ENCODE assay signal across 8 cellular contexts in genomic region chr11:126113515-126113957, GRCh38. TPM values are rescaled to one million over a fixed set of nuclear protein-coding genes. Genes with fewer than 3 reads are reported as not detected.
A peak's percentile ranks its signal among the peaks of the same experiment; 100 is the strongest.
DNase-seq lines count a peak whose midpoint lies in the region; ATAC-seq, FAIRE-seq and TF ChIP-seq lines count a peak whose summit lies in the region.

No MANE protein-coding gene starts in this region.

- no peaks in the 10 kb centered on the region for H3K79me2 ChIP-seq in HepG2 (ENCODE audit: insufficient read depth, low read length)

- H3K9me3 ChIP-seq in HepG2 (ENCODE audit: low read length) (no peaks in the 10 kb centered on the region), vagina (no peaks in the 10 kb centered on the region), T-helper 17 cell (ENCODE audit: control insufficient read depth, low read length, poor library complexity, severe bottlenecking) (no peaks in the 10 kb centered on the region)

- H3K9me3 Mint-ChIP-seq in activated CD8-positive, alpha-beta memory T cell treated with anti-CD3 and anti-CD28 coated beads, Interleukin-2, amount 10 ng/mL, durations not matched to agents 7 days and 5 days (ENCODE audit: low read depth), result no peaks in the 10 kb centered on the region

- H3K27ac ChIP-seq in HepG2 (ENCODE audit: extremely low read length, insufficient read depth, low read length) (peak overlapping the region; percentile 2), vagina (peak overlapping the region; percentile 81)

- H3K27me3 ChIP-seq in bronchial epithelial cell (ENCODE audit: control insufficient read depth, insufficient read depth, low read length) (peaks cover 3% of the 10 kb centered on the region), HepG2 (ENCODE audit: control insufficient read depth in 1 of 2, insufficient read depth in 2 of 2, low read length in 2 of 2) (peaks cover 5 to 17% of the 10 kb centered on the region in 2 experiments; a peak in 2 of 5 replicates), vagina (no peaks in the 10 kb centered on the region)

- peak overlapping the region; percentile 89 for H3K4me2 ChIP-seq in HepG2 (ENCODE audit: low read depth, low read length)

- in situ Hi-C loops in Caki2 (cut with HindIII; ENCODE audit: low pct_unique_long_range_greater_than_20kb, low sequenced_read_pairs) (no loop called here), HepG2 (cut with HindIII; ENCODE audit: extremely low pct_ligation_motif_present, low pct_unique_long_range_greater_than_20kb) (no loop called here)

- H3K9ac ChIP-seq in HepG2 (ENCODE audit: insufficient read depth, low read depth, low read length), result peak overlapping the region; percentile 69

- TF ChIP-seq EP300 in HepG2 (IDR thresholded peaks at IDR 0.05; ENCODE audit: low read depth in 2 of 2, low read length in 2 of 2), result no peak
- no peak for TF ChIP-seq EP300 in HepG2 (CRISPR knock-in tag; IDR thresholded peaks at IDR 0.05; ENCODE audit: borderline replicate concordance)

- BruUV-seq in HepG2 (replicated peaks; lab: Mats Ljungman, UMichigan), result no TSS peak

- no peaks in the 10 kb centered on the region for H3K27me3 Mint-ChIP-seq in T-helper 17 cell
- H3K27me3 Mint-ChIP-seq in activated CD8-positive, alpha-beta memory T cell treated with anti-CD3 and anti-CD28 coated beads, Interleukin-2, amount 10 ng/mL, durations not matched to agents 7 days and 5 days, result no peaks in the 10 kb centered on the region

- FAIRE-seq in bronchial epithelial cell (lab: Jason Lieb, UNC), result peak; percentile 100
- FAIRE-seq in HepG2 (lab: Jason Lieb, UNC), result peak; percentile 64

- H3K4me1 ChIP-seq in HepG2 (ENCODE audit: insufficient read depth, low read length) (peaks cover 72% of the 10 kb centered on the region), vagina (peaks cover 43% of the 10 kb centered on the region)

- no peaks in the 10 kb centered on the region for H3K36me3 Mint-ChIP-seq in T-helper 17 cell (ENCODE audit: low read depth)
- no peaks in the 10 kb centered on the region for H3K36me3 Mint-ChIP-seq in activated CD8-positive, alpha-beta memory T cell treated with anti-CD3 and anti-CD28 coated beads, Interleukin-2, amount 10 ng/mL, durations not matched to agents 7 days and 5 days

- no peak overlapping the region for H3K27ac Mint-ChIP-seq in T-helper 17 cell
- no peak overlapping the region for H3K27ac Mint-ChIP-seq in activated CD8-positive, alpha-beta memory T cell treated with anti-CD3 and anti-CD28 coated beads, Interleukin-2, amount 10 ng/mL, durations not matched to agents 7 days and 5 days

- H2AFZ ChIP-seq in HepG2 (ENCODE audit: low read length), result no peak overlapping the region

- TF ChIP-seq POLR2A in HepG2 (IDR thresholded peaks at IDR 0.05; ENCODE audit: insufficient read depth in 1 of 2, low read depth in 2 of 2, low read length in 2 of 2) (peak in 1 of 2 experiments; percentile 59; a peak in 2 of 4 replicates), vagina (IDR thresholded peaks at IDR 0.05) (no peak)

- H3K4me3 ChIP-seq in bronchial epithelial cell (ENCODE audit: low read depth, low read length) (no peak overlapping the region), HepG2 (replicated peaks in 1 of 3; ENCODE audit: insufficient read depth in 1 of 3, low read depth in 2 of 3, low read length in 3 of 3) (peak overlapping the region; percentile 9 to 73 (median 21); a peak in 2 of 6 replicates), vagina (no peak overlapping the region)

- DNase-seq in Caki2 (ENCODE audit: low read depth) (peak; percentile 81), NCI-H2029 treated with DMSO at 0.1 percent for 48 hours (lab: John Stamatoyannopoulos, UW) (peak; percentile 89), bronchial epithelial cell (ENCODE audit: low read depth) (peak; percentile 93), HepG2 (ENCODE audit: low spot score) (peak; percentile 84), vagina (ENCODE audit: extremely low spot score in 2 of 2) (no peak), T-helper 17 cell (no peak)
- no peak for DNase-seq in activated CD8-positive, alpha-beta memory T cell treated with anti-CD3 and anti-CD28 coated beads, Interleukin-2, amount 10 ng/mL, durations not matched to agents 7 days and 5 days

- peaks cover 3% of the 10 kb centered on the region for H3K4me1 Mint-ChIP-seq in T-helper 17 cell
- H3K4me1 Mint-ChIP-seq in activated CD8-positive, alpha-beta memory T cell treated with anti-CD3 and anti-CD28 coated beads, Interleukin-2, amount 10 ng/mL, durations not matched to agents 7 days and 5 days, result peaks cover 16% of the 10 kb centered on the region

- intact Hi-C loops in HepG2 (cut with micrococcal nuclease; ENCODE audit: unreplicated experiment) (loop anchor here (2.0 kb wide), 2 partner anchors 31 to 51 kb away; partner anchors contain the start of gene CDON), vagina (cut with DNase I) (no loop called here)

- no peaks in the 10 kb centered on the region for H4K20me1 ChIP-seq in HepG2 (ENCODE audit: insufficient read depth, low read length)

- CTCF ChIA-PET in HepG2 (lab: Yijun Ruan, JAX; ENCODE audit: low intra/inter-chr PET ratio, low total read pairs), result no interaction called here
- CTCF ChIA-PET in activated CD8-positive, alpha-beta memory T cell treated with anti-CD3 and anti-CD28 coated beads, Interleukin-2, amount 10 ng/mL, durations not matched to agents 7 days and 5 days (lab: Charles Lee), result no interaction called here

- WGBS in HepG2 (ENCODE audit: low lambda C conversion rate), result no CpG with 5 or more reads among the region's 7 CpGs

- POLR2A ChIA-PET in HepG2 (lab: Yijun Ruan, JAX), result interaction anchor here (0.6 to 5.2 kb wide), 16 partner anchors 10 to 98 kb away, joined by 3 to 40 read pairs (median 4); partner anchors contain the start of genes CDON and FAM118B

- TF ChIP-seq RAD21 in HepG2 (CRISPR knock-in tag; IDR thresholded peaks at IDR 0.05), result 0 out of 2 replicates have a peak, but pooled peaks have one; percentile 12

- TF ChIP-seq CTCF in bronchial epithelial cell (IDR thresholded peaks at IDR 0.05; ENCODE audit: insufficient read depth, low read length, severe bottlenecking) (peak; percentile 16), HepG2 (CRISPR knock-in tag; IDR thresholded peaks at IDR 0.05) (peak; percentile 36), vagina (IDR thresholded peaks at IDR 0.05) (no peak)

- no peaks in the 10 kb centered on the region for H3K36me3 ChIP-seq in bronchial epithelial cell (ENCODE audit: control insufficient read depth, insufficient read depth, low read length)
- H3K36me3 ChIP-seq in HepG2 (replicated peaks in 1 of 2; ENCODE audit: control insufficient read depth in 1 of 2, insufficient read depth in 2 of 2, low read length in 2 of 2), result no peaks in the 10 kb centered on the region
- no peaks in the 10 kb centered on the region for H3K36me3 ChIP-seq in vagina

- H3K4me3 Mint-ChIP-seq in T-helper 17 cell, result no peak overlapping the region
- no peak overlapping the region for H3K4me3 Mint-ChIP-seq in activated CD8-positive, alpha-beta memory T cell treated with anti-CD3 and anti-CD28 coated beads, Interleukin-2, amount 10 ng/mL, durations not matched to agents 7 days and 5 days

- peak; percentile 58 for ATAC-seq in HepG2
- ATAC-seq in T-helper 17 cell, result no peak
- ATAC-seq in HG03565 (IDR thresholded peaks at IDR 0.05; ENCODE audit: unreplicated experiment), result no peak
- ATAC-seq in activated CD8-positive, alpha-beta memory T cell treated with anti-CD3 and anti-CD28 coated beads, Interleukin-2, amount 10 ng/mL, durations not matched to agents 7 days and 5 days, result no peak

TF ChIP-seq in HepG2, 621 proteins besides CTCF, POLR2A, EP300 and RAD21 (continues in another document):
- TF ChIP-seq TBL1XR1 (IDR thresholded peaks at IDR 0.05; ENCODE audit: borderline replicate concordance, low read length, partially characterized antibody) (no peak), CENPBD1 (CRISPR knock-in tag; IDR thresholded peaks at IDR 0.05; ENCODE audit: borderline replicate concordance, low read depth) (no peak), CHD2 (IDR thresholded peaks at IDR 0.05; ENCODE audit: low read depth, low read length) (peak; percentile 75; the same call in 1 of the 2 replicates), ZNF556 (CRISPR knock-in tag; IDR thresholded peaks at IDR 0.05; ENCODE audit: borderline replicate concordance) (no peak), ZFY (CRISPR knock-in tag; IDR thresholded peaks at IDR 0.05) (no peak), HDAC6 (IDR thresholded peaks at IDR 0.05; ENCODE audit: low read depth, low read length) (no peak), BHLHE40 (IDR thresholded peaks at IDR 0.05; ENCODE audit: low read length) (peak; percentile 84)

RNA-seq across cellular contexts. Expression of gene CDON, which starts 50.9 kb away (rescaled TPM):
- 2.2 TPM in 2 replicates for total RNA-seq in Caki2 (2014; rRNA removed; shearing (Covaris generic); ENCODE audit: low replicate concordance)
- 2.9 TPM in 2 replicates for total RNA-seq in bronchial epithelial cell
- total RNA-seq in HepG2 (2016; rRNA removed; fragmentation: Illumina TruSeq; extraction: Trizol), result 8.4 and 12.8 TPM in 2 replicates
- 5.5 and 5.6 TPM in 2 replicates for total RNA-seq in HepG2 (2016; cell fraction: cytosol; rRNA removed; fragmentation: Illumina TruSeq; extraction: Trizol; ENCODE audit: low read depth)
- 7.2 and 12.2 TPM in 2 replicates for total RNA-seq in HepG2 (2016; cell fraction: insoluble cytoplasmic fraction; rRNA removed; fragmentation: Illumina TruSeq; extraction: Trizol)
- 8.7 and 10.6 TPM in 2 replicates for total RNA-seq in HepG2 (2016; cell fraction: membrane; rRNA removed; fragmentation: Illumina TruSeq; extraction: Trizol)
- total RNA-seq in HepG2 (2016; cell fraction: nucleus; rRNA removed; fragmentation: Illumina TruSeq; extraction: Trizol), result 19.7 and 22.7 TPM in 2 replicates
- 7.4 and 9.6 TPM in 2 replicates for polyA plus RNA-seq in HepG2 (2011; rRNA removed)
- polyA plus RNA-seq in HepG2 (2011; cell fraction: cytosol; rRNA removed), result 5.5 and 6.9 TPM in 2 replicates
- polyA plus RNA-seq in HepG2 (2011; cell fraction: nucleus; rRNA removed), result 10.3 and 11.2 TPM in 2 replicates
- 9.3 and 10.1 TPM in 2 replicates for polyA plus RNA-seq in HepG2 (2012)
- 0.72 and 1.7 TPM in 2 replicates for polyA plus RNA-seq in HepG2 (2016; cell fraction: cytosol; fragmentation: Illumina TruSeq; extraction: Trizol; ENCODE audit: low read depth)
- polyA plus RNA-seq in HepG2 (2016; cell fraction: insoluble cytoplasmic fraction; fragmentation: Illumina TruSeq; extraction: Trizol; ENCODE audit: low read depth), result 3.3 and 4.5 TPM in 2 replicates
- 1.6 and 1.9 TPM in 2 replicates for polyA plus RNA-seq in HepG2 (2016; cell fraction: membrane; fragmentation: Illumina TruSeq; extraction: Trizol; ENCODE audit: low read depth)
- 15.3 and 16.2 TPM in 2 replicates for polyA plus RNA-seq in HepG2 (2016; cell fraction: nucleus; fragmentation: Illumina TruSeq; extraction: Trizol; ENCODE audit: insufficient read depth, low read depth)
- 12.8 and 28.4 TPM in 2 replicates for polyA minus RNA-seq in HepG2 (2011; rRNA and poly(A)+ RNA removed; ENCODE audit: low replicate concordance)
- polyA minus RNA-seq in HepG2 (2011; cell fraction: cytosol; rRNA and poly(A)+ RNA removed), result 14.0 and 17.1 TPM in 2 replicates
- polyA minus RNA-seq in HepG2 (2011; cell fraction: nucleus; rRNA and poly(A)+ RNA removed), result 27.6 and 31.0 TPM in 2 replicates
- total RNA-seq in vagina, result 9.8 TPM
- total RNA-seq in T-helper 17 cell, result 1 to 10 TPM; 2.0 TPM
- total RNA-seq in activated CD8-positive, alpha-beta memory T cell treated with anti-CD3 and anti-CD28 coated beads, Interleukin-2, amount 10 ng/mL, durations not matched to agents 7 days and 5 days, result 1 to 10 TPM; 1.5 to 1.8 TPM

Comparison
In these comparisons a context has a peak if more than half of its experiments do, and no peak if none do; other contexts are left out.
1. DNase-seq: peak in Caki2 (single experiment), NCI-H2029 treated with DMSO at 0.1 percent for 48 hours (single experiment), bronchial epithelial cell (single experiment) and HepG2 (single experiment); none in vagina (0 of 2), T-helper 17 cell (0 of 3) and activated CD8-positive, alpha-beta memory T cell treated with anti-CD3 and anti-CD28 coated beads, Interleukin-2, amount 10 ng/mL, durations not matched to agents 7 days and 5 days (single experiment).
2. H3K4me3 ChIP-seq: peak in HepG2 (3 of 3); none in bronchial epithelial cell (single experiment) and vagina (0 of 2).
3. CTCF ChIP-seq: peak in bronchial epithelial cell (single experiment) and HepG2 (single experiment); none in vagina (0 of 3).